15 cellular contexts compared by ENCODE assay signal in genomic region chr5:93807860-93808259, GRCh38.
"Had no signal": no experiment of that assay in that cellular context is flagged by ENCODE, and none has a peak within 500 bp of the region (broad histone marks: within the 10 kb centered on the region; RNA-seq: fewer than 3 reads in every experiment).

No MANE protein-coding gene starts in this region.

- ATAC-seq: Panc1, SK-N-SH treated with all-trans-retinoic acid at 6 μM for 48 hours, T-helper 17 cell had no signal

- DNase-seq: KBM-7, MM.1S, NCI-H1092 treated with DMSO at 0.1 percent for 48 hours, NCI-H1436, NCI-H187, NCI-H2029, NCI-H2081 treated with DMSO at 0.1 percent for 48 hours, NCI-H2171, NCI-H524, NCI-H774, SHP77, T-helper 1 cell, T-helper 17 cell had no signal
